Comparison of ENCODE assay signal across 16 cellular contexts in genomic region chrX:107736781-107737531, GRCh38. TPM values are rescaled to one million over a fixed set of nuclear protein-coding genes. Genes with fewer than 3 reads are reported as not detected.
DNase-seq lines count a peak whose midpoint lies in the region; ATAC-seq and TF ChIP-seq lines count a peak whose summit lies in the region.
"Had no signal": no experiment of that assay in that cellular context is flagged by ENCODE, and none has a peak within 500 bp of the region (broad histone marks: within the 10 kb centered on the region; RNA-seq: fewer than 3 reads in every experiment).

No MANE protein-coding gene starts in this region.

- no peak overlapping the region for H3K4me3 Mint-ChIP-seq in T-helper 2 cell treated with Interferon-gamma antibody and Interleukin-4, amounts not matched to agents 5 μg/mL and 100 μg/mL, for 36 hours
- H3K4me3 Mint-ChIP-seq: activated CD4-positive, alpha-beta T cell treated with anti-CD3 and anti-CD28 coated beads, Interleukin-2, amount 10 ng/mL, durations not matched to agents 7 days and 5 days; natural killer cell treated with Interleukin-12 subunit alpha and Interleukin-12 subunit beta and Interleukin-15 and Interleukin-18, amount 100 ng/mL, for 72 hours had no signal

- no peak for TF ChIP-seq EP300 in stomach (IDR thresholded peaks at IDR 0.05)

- ATAC-seq in right cardiac atrium (peak; percentile 3 to 6), HG03025 (IDR thresholded peaks at IDR 0.05; ENCODE audit: low FRiP score, unreplicated experiment) (no peak)
- ATAC-seq: natural killer cell treated with Interleukin-12 subunit alpha and Interleukin-12 subunit beta and Interleukin-15 and Interleukin-18, amount 100 ng/mL, for 72 hours had no signal

- H3K27me3 ChIP-seq in PC-9 (ENCODE audit: insufficient read depth, low read depth): no peaks in the 10 kb centered on the region
- H3K27me3 ChIP-seq in right cardiac atrium (ENCODE audit: control insufficient read depth, insufficient read depth): no peaks in the 10 kb centered on the region
- H3K27me3 ChIP-seq in stomach: no peaks in the 10 kb centered on the region
- H3K27me3 ChIP-seq: SJSA1 had no signal

- no peaks in the 10 kb centered on the region for H3K9me3 ChIP-seq in PC-9 (ENCODE audit: insufficient read depth, low read depth)
- H3K9me3 ChIP-seq in right cardiac atrium (ENCODE audit: control insufficient read depth, low read length): no peaks in the 10 kb centered on the region
- no peaks in the 10 kb centered on the region for H3K9me3 ChIP-seq in stomach
- H3K9me3 ChIP-seq: SJSA1 had no signal

- no peaks in the 10 kb centered on the region for H3K9me2 ChIP-seq in PC-9 (ENCODE audit: insufficient read depth)

- H3K4me1 ChIP-seq in PC-9 (replicated peaks; ENCODE audit: insufficient read depth): peaks cover 55% of the 10 kb centered on the region
- H3K4me1 ChIP-seq in right cardiac atrium (ENCODE audit: control insufficient read depth, insufficient read depth, low read length): peaks cover 39% of the 10 kb centered on the region
- H3K4me1 ChIP-seq in stomach: peaks cover 35 to 77% (median 67%) of the 10 kb centered on the region in 4 donors

- BruUV-seq in PC-9 (replicated peaks; lab: Mats Ljungman, UMichigan): no TSS peak

- TF ChIP-seq POLR2A in stomach (IDR thresholded peaks at IDR 0.05): no peak

- H3K36me3 ChIP-seq in PC-9 (ENCODE audit: low read depth) (no peaks in the 10 kb centered on the region), stomach (no peaks in the 10 kb centered on the region)
- H3K36me3 ChIP-seq: SJSA1 had no signal

- DNase-seq in HuH-7 (ENCODE audit: low spot score) (peak; percentile 52), PC-9 (peak; percentile 80 to 91), right cardiac atrium (peak in 1 of 3 donors; percentile 68), stomach (no peak), kidney glomerular epithelial cell (lab: John Stamatoyannopoulos, UW) (no peak), NCI-H82 (lab: John Stamatoyannopoulos, UW) (no peak)
- DNase-seq in T-helper 2 cell treated with Interferon-gamma antibody and Interleukin-4, amounts not matched to agents 5 μg/mL and 100 μg/mL, for 36 hours (ENCODE audit: low spot score): no peak
- DNase-seq: activated CD4-positive, alpha-beta T cell treated with anti-CD3 and anti-CD28 coated beads, Interleukin-2, amount 10 ng/mL, durations not matched to agents 7 days and 5 days; activated gamma-delta T cell; Calu3; effector CD4-positive, alpha-beta T cell; NCI-H187; stimulated activated CD4-positive, alpha-beta T cell treated with anti-CD3 and anti-CD28 coated beads, Interleukin-2, amount 100 ng/mL, for 24 hours had no signal

- peak overlapping the region; percentile 48 for H3K27ac ChIP-seq in PC-9
- H3K27ac ChIP-seq in right cardiac atrium (ENCODE audit: low read length): peak overlapping the region; percentile 54
- H3K27ac ChIP-seq in stomach: peak overlapping the region; percentile 29 to 94 (median 44)
- H3K27ac ChIP-seq: SJSA1 had no signal

- peaks cover 8% of the 10 kb centered on the region for H3K4me1 Mint-ChIP-seq in T-helper 2 cell treated with Interferon-gamma antibody and Interleukin-4, amounts not matched to agents 5 μg/mL and 100 μg/mL, for 36 hours (ENCODE audit: low read depth)

- no peaks in the 10 kb centered on the region for H4K20me1 ChIP-seq in PC-9 (ENCODE audit: insufficient read depth)

- H3K4me3 ChIP-seq in PC-9: no peak overlapping the region
- H3K4me3 ChIP-seq in right cardiac atrium (ENCODE audit: low read length): no peak overlapping the region
- no peak overlapping the region for H3K4me3 ChIP-seq in stomach
- H3K4me3 ChIP-seq: SJSA1 had no signal

- H3F3A ChIP-seq in PC-9 (ENCODE audit: insufficient read depth, low read depth): peaks cover 25% of the 10 kb centered on the region; the same call in 1 of the 2 replicates

- H3K79me2 ChIP-seq in PC-9 (ENCODE audit: low read depth): no peaks in the 10 kb centered on the region

- 30% methylated on average over 8 of the region's 8 CpGs for WGBS in right cardiac atrium
- 38 to 59% (median 48%) methylated on average over 8 of the region's 8 CpGs for WGBS in stomach, 5 donors

- TF ChIP-seq CTCF in PC-9 (conservative IDR thresholded peaks at IDR 0.05) (no peak), stomach (IDR thresholded peaks at IDR 0.05) (no peak)

- H3K9me3 Mint-ChIP-seq in T-helper 2 cell treated with Interferon-gamma antibody and Interleukin-4, amounts not matched to agents 5 μg/mL and 100 μg/mL, for 36 hours: no peaks in the 10 kb centered on the region
- H3K9me3 Mint-ChIP-seq: activated CD4-positive, alpha-beta T cell treated with anti-CD3 and anti-CD28 coated beads, Interleukin-2, amount 10 ng/mL, durations not matched to agents 7 days and 5 days; natural killer cell treated with Interleukin-12 subunit alpha and Interleukin-12 subunit beta and Interleukin-15 and Interleukin-18, amount 100 ng/mL, for 72 hours had no signal

- no peak overlapping the region for H2AFZ ChIP-seq in PC-9

- H3K27me3 Mint-ChIP-seq in T-helper 2 cell treated with Interferon-gamma antibody and Interleukin-4, amounts not matched to agents 5 μg/mL and 100 μg/mL, for 36 hours (ENCODE audit: low read depth): peaks cover under 1% of the 10 kb centered on the region
- H3K27me3 Mint-ChIP-seq: activated CD4-positive, alpha-beta T cell treated with anti-CD3 and anti-CD28 coated beads, Interleukin-2, amount 10 ng/mL, durations not matched to agents 7 days and 5 days had no signal

- POLR2A ChIA-PET in PC-9 (lab: Charles Lee; ENCODE audit: unreplicated experiment): interaction anchor here (0.6 kb wide), 5 partner anchors 8 to 38 kb away, joined by 3 to 7 read pairs (median 4); no protein-coding TSS in a partner anchor

- no peaks in the 10 kb centered on the region for H3K36me3 Mint-ChIP-seq in T-helper 2 cell treated with Interferon-gamma antibody and Interleukin-4, amounts not matched to agents 5 μg/mL and 100 μg/mL, for 36 hours (ENCODE audit: low read depth)
- H3K36me3 Mint-ChIP-seq: natural killer cell treated with Interleukin-12 subunit alpha and Interleukin-12 subunit beta and Interleukin-15 and Interleukin-18, amount 100 ng/mL, for 72 hours had no signal

- intact Hi-C loops in PC-9 (cut with micrococcal nuclease; ENCODE audit: unreplicated experiment): no loop called here
- intact Hi-C loops in right cardiac atrium (cut with DNase I): no loop called here
- intact Hi-C loops in stomach (cut with DNase I; ENCODE audit: low total_unique reads): no loop called here

- CTCF ChIA-PET in PC-9 (lab: Charles Lee): interaction anchor here (0.6 to 1.6 kb wide), 2 partner anchors 29 to 39 kb away, joined by 3 to 7 read pairs; partner anchors contain the start of gene TSC22D3

- H3K4me2 ChIP-seq in PC-9: peak overlapping the region; percentile 57

- H3K27ac Mint-ChIP-seq in T-helper 2 cell treated with Interferon-gamma antibody and Interleukin-4, amounts not matched to agents 5 μg/mL and 100 μg/mL, for 36 hours: no peak overlapping the region
- H3K27ac Mint-ChIP-seq: activated CD4-positive, alpha-beta T cell treated with anti-CD3 and anti-CD28 coated beads, Interleukin-2, amount 10 ng/mL, durations not matched to agents 7 days and 5 days had no signal

RNA-seq across cellular contexts. Expression of gene TSC22D3, which starts 38.6 kb away (rescaled TPM):
- 43.5 and 43.9 TPM in 2 replicates for total RNA-seq in PC-9 (2021)
- 100 to 1,000 TPM in 1 of 4 donors, 10 to 100 TPM in 3; 52.6 to 129 (median 71.0) TPM for total RNA-seq in right cardiac atrium
- 104 TPM for polyA plus RNA-seq in right cardiac atrium
- total RNA-seq in stomach: 100 to 1,000 TPM; 303 to 906 (median 347) TPM
- 100 to 1,000 TPM; 198 to 358 (median 292) TPM for polyA plus RNA-seq in stomach

RNA-seq across cellular contexts. Expression of gene NCBP2L, which starts 40.6 kb away (rescaled TPM):
- total RNA-seq in PC-9 (2021) (not detected in 2 replicates), right cardiac atrium (not detected), stomach (not detected)
- polyA plus RNA-seq in right cardiac atrium (not detected), stomach (under 1 TPM in 2 of 3 donors, not detected in 1; 0.13 to 0.44 TPM)
- total RNA-seq: activated CD4-positive, alpha-beta T cell treated with anti-CD3 and anti-CD28 coated beads, Interleukin-2, amount 10 ng/mL, durations not matched to agents 7 days and 5 days; Calu3; natural killer cell treated with Interleukin-12 subunit alpha and Interleukin-12 subunit beta and Interleukin-15 and Interleukin-18, amount 100 ng/mL, for 72 hours; SJSA1 had no signal

Comparison
In these comparisons a context has a peak if more than half of its experiments do, and no peak if none do; other contexts are left out.
1. DNase-seq: peak in HuH-7 (single experiment) and PC-9 (2 of 2); none in stomach (single experiment), T-helper 2 cell treated with Interferon-gamma antibody and Interleukin-4, amounts not matched to agents 5 μg/mL and 100 μg/mL, for 36 hours (single experiment), kidney glomerular epithelial cell (single experiment) and NCI-H82 (single experiment).
2. Peak in every context shown above with its lines, with median percentiles within 50 percentile points of each other: H3K27ac ChIP-seq.